9 cellular contexts compared by ENCODE assay signal in genomic region chr1:160795951-160796383, GRCh38. TPM values are rescaled to one million over a fixed set of nuclear protein-coding genes. Genes with fewer than 3 reads are reported as not detected.
A peak's percentile ranks its signal among the peaks of the same experiment; 100 is the strongest.
DNase-seq lines count a peak whose midpoint lies in the region; ATAC-seq and TF ChIP-seq lines count a peak whose summit lies in the region.
"Had no signal": no experiment of that assay in that cellular context is flagged by ENCODE, and none has a peak within 500 bp of the region (broad histone marks: within the 10 kb centered on the region; RNA-seq: fewer than 3 reads in every experiment).

A gene with protein sequence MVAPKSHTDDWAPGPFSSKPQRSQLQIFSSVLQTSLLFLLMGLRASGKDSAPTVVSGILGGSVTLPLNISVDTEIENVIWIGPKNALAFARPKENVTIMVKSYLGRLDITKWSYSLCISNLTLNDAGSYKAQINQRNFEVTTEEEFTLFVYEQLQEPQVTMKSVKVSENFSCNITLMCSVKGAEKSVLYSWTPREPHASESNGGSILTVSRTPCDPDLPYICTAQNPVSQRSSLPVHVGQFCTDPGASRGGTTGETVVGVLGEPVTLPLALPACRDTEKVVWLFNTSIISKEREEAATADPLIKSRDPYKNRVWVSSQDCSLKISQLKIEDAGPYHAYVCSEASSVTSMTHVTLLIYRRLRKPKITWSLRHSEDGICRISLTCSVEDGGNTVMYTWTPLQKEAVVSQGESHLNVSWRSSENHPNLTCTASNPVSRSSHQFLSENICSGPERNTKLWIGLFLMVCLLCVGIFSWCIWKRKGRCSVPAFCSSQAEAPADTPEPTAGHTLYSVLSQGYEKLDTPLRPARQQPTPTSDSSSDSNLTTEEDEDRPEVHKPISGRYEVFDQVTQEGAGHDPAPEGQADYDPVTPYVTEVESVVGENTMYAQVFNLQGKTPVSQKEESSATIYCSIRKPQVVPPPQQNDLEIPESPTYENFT (plus strand): TSS chr1:160796174. CDS start chr1:160796188, 14 bp downstream.

- H3K27ac Mint-ChIP-seq in memory B cell (peak within 1 kb of the TSS; percentile 100), endodermal cell (no peak within 1 kb of the TSS)

- H3K9me3 ChIP-seq in thoracic aorta (no peaks in the 10 kb centered on the region), endodermal cell (ENCODE audit: control insufficient read depth, low read length) (peaks cover 8% of the 10 kb centered on the region)
- H3K9me3 ChIP-seq: SJSA1 had no signal

- H3K36me3 Mint-ChIP-seq in memory B cell (peaks cover 18% of the 10 kb centered on the region), endodermal cell (ENCODE audit: low read depth) (no peaks in the 10 kb centered on the region)

- peak; percentile 49 to 81 for DNase-seq in activated CD4-positive, alpha-beta T cell treated with anti-CD3 and anti-CD28 coated beads, Interleukin-2, amount 50 U/mL, for 24 hours (ENCODE audit: low read depth in 1 of 2, low spot score in 1 of 2)
- DNase-seq in memory B cell (ENCODE audit: low spot score in 2 of 2) (peak; percentile 67 to 85), thoracic aorta (ENCODE audit: low spot score) (no peak), endodermal cell (no peak), head of caudate nucleus (no peak), SHP77 treated with DMSO at 0.1 percent for 48 hours (lab: John Stamatoyannopoulos, UW) (no peak)

- peaks cover 48% of the 10 kb centered on the region for H3K4me1 Mint-ChIP-seq in memory B cell
- no peaks in the 10 kb centered on the region for H3K4me1 Mint-ChIP-seq in endodermal cell

- no peak within 1 kb of the TSS for H3K27ac ChIP-seq in thoracic aorta
- H3K27ac ChIP-seq in endodermal cell (ENCODE audit: low read depth, low read length), result no peak within 1 kb of the TSS
- H3K27ac ChIP-seq: SJSA1 had no signal

- H3K4me1 ChIP-seq in thoracic aorta (ENCODE audit: control insufficient read depth in 1 of 2, low read depth in 2 of 2), result no peaks in the 10 kb centered on the region
- no peaks in the 10 kb centered on the region for H3K4me1 ChIP-seq in endodermal cell (ENCODE audit: control insufficient read depth, insufficient read depth, low read length)
- H3K4me1 ChIP-seq: SJSA1 had no signal

- H3K9ac ChIP-seq in endodermal cell (ENCODE audit: extremely low read depth, low read length, poor library complexity, severe bottlenecking), result no peak within 1 kb of the TSS

- ATAC-seq in GM19351 (IDR thresholded peaks at IDR 0.05; ENCODE audit: unreplicated experiment) (peak; percentile 70), HG03196 (IDR thresholded peaks at IDR 0.05; ENCODE audit: unreplicated experiment) (peak; percentile 69), memory B cell (ENCODE audit: low read depth) (peak; percentile 85), thoracic aorta (ENCODE audit: insufficient number of reproducible peaks, low FRiP score, low read depth) (no peak)

- peak within 1 kb of the TSS; percentile 27 for H3K4me3 ChIP-seq in thoracic aorta
- no peak within 1 kb of the TSS for H3K4me3 ChIP-seq in endodermal cell (ENCODE audit: low read length)
- H3K4me3 ChIP-seq: SJSA1 had no signal

- WGBS in endodermal cell (ENCODE audit: insufficient coverage in 1 of 2, insufficient read length in 1 of 2), 2 experiments, result 96% methylated on average over 3 to 4 of the region's 4 CpGs

- no peak for TF ChIP-seq CTCF in thoracic aorta (IDR thresholded peaks at IDR 0.05)
- TF ChIP-seq CTCF in endodermal cell (conservative IDR thresholded peaks at IDR 0.05), result no peak

- peak within 1 kb of the TSS; percentile 97 for H3K4me3 Mint-ChIP-seq in memory B cell
- H3K4me3 Mint-ChIP-seq in endodermal cell, result no peak within 1 kb of the TSS

- H3K9me3 Mint-ChIP-seq in memory B cell (no peaks in the 10 kb centered on the region), endodermal cell (no peaks in the 10 kb centered on the region)

- intact Hi-C loops in head of caudate nucleus (cut with DNase I), result no loop called here

- H3K27me3 ChIP-seq in thoracic aorta (replicated peaks; ENCODE audit: insufficient read depth), result no peaks in the 10 kb centered on the region
- no peaks in the 10 kb centered on the region for H3K27me3 ChIP-seq in endodermal cell (ENCODE audit: control insufficient read depth, insufficient read depth, low read length, poor library complexity, severe bottlenecking)
- H3K27me3 ChIP-seq: SJSA1 had no signal

- no peaks in the 10 kb centered on the region for H3K36me3 ChIP-seq in thoracic aorta
- no peaks in the 10 kb centered on the region for H3K36me3 ChIP-seq in endodermal cell (ENCODE audit: control insufficient read depth, insufficient read depth, low read length)
- H3K36me3 ChIP-seq: SJSA1 had no signal

- H3K27me3 Mint-ChIP-seq in memory B cell, result no peaks in the 10 kb centered on the region
- H3K27me3 Mint-ChIP-seq in endodermal cell (ENCODE audit: insufficient read depth), result no peaks in the 10 kb centered on the region

RNA-seq across cellular contexts. Expression of the gene that starts here (rescaled TPM):
- total RNA-seq in thoracic aorta (under 1 TPM; 0.41 to 0.71 TPM), endodermal cell (not detected)
- not detected for polyA plus RNA-seq in endodermal cell (2013, experiment 1 of 2)
- polyA plus RNA-seq in endodermal cell (2013, experiment 2 of 2), result not detected
- total RNA-seq: SJSA1 had no signal

Comparison
In these comparisons a context has a peak if more than half of its experiments do, and no peak if none do; other contexts are left out.
1. DNase-seq: peak in activated CD4-positive, alpha-beta T cell treated with anti-CD3 and anti-CD28 coated beads, Interleukin-2, amount 50 U/mL, for 24 hours (2 of 2) and memory B cell (2 of 2); none in thoracic aorta (single experiment), endodermal cell (single experiment), head of caudate nucleus (0 of 42) and SHP77 treated with DMSO at 0.1 percent for 48 hours (single experiment).